Comparison of ENCODE assay signal across 10 cellular contexts in genomic region chr12:52045794-52046199, GRCh38. TPM values are rescaled to one million over a fixed set of nuclear protein-coding genes. Genes with fewer than 3 reads are reported as not detected.
DNase-seq lines count a peak whose midpoint lies in the region; ATAC-seq lines count a peak whose summit lies in the region.
"Had no signal": no experiment of that assay in that cellular context is flagged by ENCODE, and none has a peak within 500 bp of the region (broad histone marks: within the 10 kb centered on the region; RNA-seq: fewer than 3 reads in every experiment).

No MANE protein-coding gene starts in this region.

- CTCF ChIA-PET in naive thymus-derived CD4-positive, alpha-beta T cell (lab: Charles Lee), result interaction anchor here (1.0 to 2.0 kb wide), 2 partner anchors 20 to 23 kb away, joined by 3 to 7 read pairs; no protein-coding TSS in a partner anchor

- H3K9me3 Mint-ChIP-seq in activated naive CD8-positive, alpha-beta T cell treated with anti-CD3 and anti-CD28 coated beads, Interleukin-2, amount 10 ng/mL, durations not matched to agents 7 days and 5 days, result no peaks in the 10 kb centered on the region
- no peaks in the 10 kb centered on the region for H3K9me3 Mint-ChIP-seq in activated naive CD8-positive, alpha-beta T cell treated with anti-CD3 and anti-CD28 coated beads, Interleukin-2, amount 50 U/mL, for 24 hours
- H3K9me3 Mint-ChIP-seq in naive thymus-derived CD4-positive, alpha-beta T cell, result peaks cover 0 to 3% (median 0%) of the 10 kb centered on the region in 11 donors
- H3K9me3 Mint-ChIP-seq: central memory CD8-positive, alpha-beta T cell had no signal

- H3K4me1 ChIP-seq in naive thymus-derived CD4-positive, alpha-beta T cell (ENCODE audit: control insufficient read depth in 2 of 2, insufficient read depth in 2 of 2, low read length in 2 of 2), result peaks cover 21 to 23% of the 10 kb centered on the region in 2 donors
- H3K4me1 ChIP-seq in mesendoderm (ENCODE audit: control insufficient read depth, low read depth, low read length), result peaks cover 4% of the 10 kb centered on the region

- no peak overlapping the region for H4K5ac ChIP-seq in mesendoderm (ENCODE audit: low read length)

- no peak overlapping the region for H3K4ac ChIP-seq in mesendoderm (ENCODE audit: low read depth, low read length)

- ATAC-seq in activated naive CD8-positive, alpha-beta T cell treated with anti-CD3 and anti-CD28 coated beads, Interleukin-2, amount 10 ng/mL, durations not matched to agents 7 days and 5 days (ENCODE audit: low read depth), result no peak
- no peak for ATAC-seq in activated naive CD8-positive, alpha-beta T cell treated with anti-CD3 and anti-CD28 coated beads, Interleukin-2, amount 50 U/mL, for 24 hours
- ATAC-seq in naive thymus-derived CD4-positive, alpha-beta T cell, result peak; percentile 44

- H3K23ac ChIP-seq in mesendoderm (ENCODE audit: low read length), result no peak overlapping the region

- peaks cover 43% of the 10 kb centered on the region for H3K4me1 Mint-ChIP-seq in activated naive CD8-positive, alpha-beta T cell treated with anti-CD3 and anti-CD28 coated beads, Interleukin-2, amount 10 ng/mL, durations not matched to agents 7 days and 5 days
- peaks cover 54% of the 10 kb centered on the region for H3K4me1 Mint-ChIP-seq in activated naive CD8-positive, alpha-beta T cell treated with anti-CD3 and anti-CD28 coated beads, Interleukin-2, amount 50 U/mL, for 24 hours
- peaks cover 25 to 39% (median 32%) of the 10 kb centered on the region in 7 donors for H3K4me1 Mint-ChIP-seq in naive thymus-derived CD4-positive, alpha-beta T cell

- no peaks in the 10 kb centered on the region for H3K79me1 ChIP-seq in mesendoderm (ENCODE audit: low read length)

- intact Hi-C loops in naive thymus-derived CD4-positive, alpha-beta T cell (cut with micrococcal nuclease), result no loop called here

- H2BK5ac ChIP-seq in mesendoderm (ENCODE audit: low read length), result no peak overlapping the region

- no peak for DNase-seq in activated naive CD8-positive, alpha-beta T cell treated with anti-CD3 and anti-CD28 coated beads, Interleukin-2, amount 10 ng/mL, durations not matched to agents 7 days and 5 days
- DNase-seq in activated naive CD8-positive, alpha-beta T cell treated with anti-CD3 and anti-CD28 coated beads, Interleukin-2, amount 50 U/mL, for 24 hours, result no peak
- DNase-seq in dermis blood vessel endothelial cell, result peak; percentile 48
- no peak for DNase-seq in naive thymus-derived CD4-positive, alpha-beta T cell
- no peak for DNase-seq in mesendoderm
- DNase-seq in DMS153 (lab: John Stamatoyannopoulos, UW), result no peak
- DNase-seq in DMS53 treated with DMSO at 0.1 percent for 48 hours (lab: John Stamatoyannopoulos, UW; ENCODE audit: unreplicated experiment), result no peak
- DNase-seq in NCI-H2107 treated with DMSO at 0.1 percent for 48 hours (lab: John Stamatoyannopoulos, UW; ENCODE audit: unreplicated experiment), result no peak
- DNase-seq: hippocampal formation had no signal

- H4K8ac ChIP-seq in mesendoderm (ENCODE audit: low read depth, low read length), result no peak overlapping the region

- no peak overlapping the region for H2BK120ac ChIP-seq in mesendoderm (ENCODE audit: low read depth, low read length)

- POLR2A ChIA-PET in activated naive CD8-positive, alpha-beta T cell treated with anti-CD3 and anti-CD28 coated beads, Interleukin-2, amount 10 ng/mL, durations not matched to agents 7 days and 5 days (lab: Charles Lee), result interaction anchor here (0.8 kb wide), 1 partner anchor 15 kb away, joined by 3 read pairs; no protein-coding TSS in a partner anchor
- POLR2A ChIA-PET in naive thymus-derived CD4-positive, alpha-beta T cell (lab: Charles Lee), result interaction anchor here (1.2 kb wide), 1 partner anchor 23 kb away, joined by 3 read pairs; no protein-coding TSS in a partner anchor

- WGBS in mesendoderm (ENCODE audit: extremely low coverage, insufficient coverage, low lambda C conversion rate), result no CpG with 5 or more reads among the region's 4 CpGs

- no peaks in the 10 kb centered on the region for H3K36me3 Mint-ChIP-seq in activated naive CD8-positive, alpha-beta T cell treated with anti-CD3 and anti-CD28 coated beads, Interleukin-2, amount 10 ng/mL, durations not matched to agents 7 days and 5 days
- H3K36me3 Mint-ChIP-seq in activated naive CD8-positive, alpha-beta T cell treated with anti-CD3 and anti-CD28 coated beads, Interleukin-2, amount 50 U/mL, for 24 hours (ENCODE audit: low read depth), result peaks cover 28% of the 10 kb centered on the region
- H3K36me3 Mint-ChIP-seq in naive thymus-derived CD4-positive, alpha-beta T cell, result peaks cover 0 to 2% (median 0%) of the 10 kb centered on the region in 5 donors

- H3K4me3 ChIP-seq in naive thymus-derived CD4-positive, alpha-beta T cell (ENCODE audit: low read length), result no peak overlapping the region
- H3K4me3 ChIP-seq in mesendoderm (ENCODE audit: low read length), result no peak overlapping the region

- no peak overlapping the region for H2AK5ac ChIP-seq in mesendoderm (ENCODE audit: low read length)

- no peaks in the 10 kb centered on the region for H3K36me3 ChIP-seq in naive thymus-derived CD4-positive, alpha-beta T cell (ENCODE audit: control insufficient read depth in 2 of 3, insufficient read depth in 3 of 3, low read length in 3 of 3)
- no peaks in the 10 kb centered on the region for H3K36me3 ChIP-seq in mesendoderm (ENCODE audit: control insufficient read depth, insufficient read depth, low read length)

- H3K27ac Mint-ChIP-seq in activated naive CD8-positive, alpha-beta T cell treated with anti-CD3 and anti-CD28 coated beads, Interleukin-2, amount 10 ng/mL, durations not matched to agents 7 days and 5 days, result peak overlapping the region; percentile 62
- no peak overlapping the region for H3K27ac Mint-ChIP-seq in activated naive CD8-positive, alpha-beta T cell treated with anti-CD3 and anti-CD28 coated beads, Interleukin-2, amount 50 U/mL, for 24 hours
- peak overlapping the region in 1 of 9 donors; percentile 25 for H3K27ac Mint-ChIP-seq in naive thymus-derived CD4-positive, alpha-beta T cell

- H3K27ac ChIP-seq in naive thymus-derived CD4-positive, alpha-beta T cell (ENCODE audit: low read depth, low read length), result no peak overlapping the region
- no peak overlapping the region for H3K27ac ChIP-seq in mesendoderm (ENCODE audit: low read depth, low read length)

- H3K9me3 ChIP-seq in naive thymus-derived CD4-positive, alpha-beta T cell (ENCODE audit: control insufficient read depth in 2 of 3, low read length in 3 of 3), result no peaks in the 10 kb centered on the region

- no peak overlapping the region for H3K18ac ChIP-seq in mesendoderm (ENCODE audit: low read length)

- no peak overlapping the region for H3K4me2 ChIP-seq in mesendoderm (ENCODE audit: low read length)

- no peak overlapping the region for H3K56ac ChIP-seq in mesendoderm (ENCODE audit: low read length)

- peaks cover 3% of the 10 kb centered on the region for H3K27me3 Mint-ChIP-seq in activated naive CD8-positive, alpha-beta T cell treated with anti-CD3 and anti-CD28 coated beads, Interleukin-2, amount 10 ng/mL, durations not matched to agents 7 days and 5 days
- H3K27me3 Mint-ChIP-seq in activated naive CD8-positive, alpha-beta T cell treated with anti-CD3 and anti-CD28 coated beads, Interleukin-2, amount 50 U/mL, for 24 hours, result no peaks in the 10 kb centered on the region
- H3K27me3 Mint-ChIP-seq in naive thymus-derived CD4-positive, alpha-beta T cell, result peaks cover 0 to 9% (median 0%) of the 10 kb centered on the region in 5 donors

- no peak overlapping the region for H2BK15ac ChIP-seq in mesendoderm (replicated peaks; ENCODE audit: low read depth)

- H3K9ac ChIP-seq in mesendoderm (ENCODE audit: low read length), result no peak overlapping the region

- no peak overlapping the region for H3K4me3 Mint-ChIP-seq in activated naive CD8-positive, alpha-beta T cell treated with anti-CD3 and anti-CD28 coated beads, Interleukin-2, amount 10 ng/mL, durations not matched to agents 7 days and 5 days
- no peak overlapping the region for H3K4me3 Mint-ChIP-seq in activated naive CD8-positive, alpha-beta T cell treated with anti-CD3 and anti-CD28 coated beads, Interleukin-2, amount 50 U/mL, for 24 hours
- no peak overlapping the region for H3K4me3 Mint-ChIP-seq in naive thymus-derived CD4-positive, alpha-beta T cell
- H3K4me3 Mint-ChIP-seq: central memory CD8-positive, alpha-beta T cell had no signal

- no peaks in the 10 kb centered on the region for H3K27me3 ChIP-seq in naive thymus-derived CD4-positive, alpha-beta T cell (ENCODE audit: control insufficient read depth in 2 of 2, insufficient read depth in 2 of 2, low read length in 2 of 2)
- no peaks in the 10 kb centered on the region for H3K27me3 ChIP-seq in mesendoderm (ENCODE audit: insufficient read depth, low read length, poor library complexity)

- no peaks in the 10 kb centered on the region for H3K79me2 ChIP-seq in mesendoderm (ENCODE audit: control insufficient read depth, insufficient read depth, low read length)

RNA-seq across cellular contexts. Expression of gene NR4A1, which starts 5.4 kb away (rescaled TPM):
- total RNA-seq in activated naive CD8-positive, alpha-beta T cell treated with anti-CD3 and anti-CD28 coated beads, Interleukin-2, amount 10 ng/mL, durations not matched to agents 7 days and 5 days, result 1 to 10 TPM; 8.6 to 8.8 TPM
- 0.70 and 3.1 TPM in 2 replicates for total RNA-seq in dermis blood vessel endothelial cell
- 100 to 1,000 TPM in 2 of 5 experiments, 1 to 10 TPM in 1, under 1 TPM in 2; 0.89 to 279 (median 7.1) TPM for total RNA-seq in naive thymus-derived CD4-positive, alpha-beta T cell
- 1 to 10 TPM in 1 of 2 donors, under 1 TPM in 1; 0.28 to 1.1 TPM for polyA plus RNA-seq in naive thymus-derived CD4-positive, alpha-beta T cell
- 10.5 TPM for polyA plus RNA-seq in mesendoderm (2013, experiment 1 of 2)
- polyA plus RNA-seq in mesendoderm (2013, experiment 2 of 2), result 10.7 TPM

RNA-seq across cellular contexts. Expression of gene ATG101, which starts 24.0 kb away (rescaled TPM):
- 10 to 100 TPM; 25.2 to 28.8 TPM for total RNA-seq in activated naive CD8-positive, alpha-beta T cell treated with anti-CD3 and anti-CD28 coated beads, Interleukin-2, amount 10 ng/mL, durations not matched to agents 7 days and 5 days
- 55.1 and 79.6 TPM in 2 replicates for total RNA-seq in dermis blood vessel endothelial cell
- 10 to 100 TPM; 20.7 to 39.7 (median 34.3) TPM for total RNA-seq in naive thymus-derived CD4-positive, alpha-beta T cell
- polyA plus RNA-seq in naive thymus-derived CD4-positive, alpha-beta T cell, result 10 to 100 TPM; 20.9 to 30.9 TPM
- 30.6 TPM for polyA plus RNA-seq in mesendoderm (2013, experiment 1 of 2)
- polyA plus RNA-seq in mesendoderm (2013, experiment 2 of 2), result 30.0 TPM

RNA-seq across cellular contexts. Expression of gene SMIM41, which starts 33.7 kb away (rescaled TPM):
- total RNA-seq in activated naive CD8-positive, alpha-beta T cell treated with anti-CD3 and anti-CD28 coated beads, Interleukin-2, amount 10 ng/mL, durations not matched to agents 7 days and 5 days, result not detected
- not detected in 2 replicates for total RNA-seq in dermis blood vessel endothelial cell
- under 1 TPM in 2 of 5 experiments, not detected in 3; 0.24 to 0.27 TPM for total RNA-seq in naive thymus-derived CD4-positive, alpha-beta T cell
- not detected for polyA plus RNA-seq in naive thymus-derived CD4-positive, alpha-beta T cell
- polyA plus RNA-seq in mesendoderm (2013, experiment 1 of 2), result 0.03 TPM
- polyA plus RNA-seq in mesendoderm (2013, experiment 2 of 2), result not detected

RNA-seq across cellular contexts. Expression of gene TAMALIN, which starts 39.1 kb away (rescaled TPM):
- 10 to 100 TPM; 17.1 to 19.9 TPM for total RNA-seq in activated naive CD8-positive, alpha-beta T cell treated with anti-CD3 and anti-CD28 coated beads, Interleukin-2, amount 10 ng/mL, durations not matched to agents 7 days and 5 days
- total RNA-seq in dermis blood vessel endothelial cell, result 35.0 and 49.2 TPM in 2 replicates
- total RNA-seq in naive thymus-derived CD4-positive, alpha-beta T cell, result 100 to 1,000 TPM in 2 of 5 experiments, 10 to 100 TPM in 2, 1 to 10 TPM in 1; 5.6 to 501 (median 33.7) TPM
- polyA plus RNA-seq in naive thymus-derived CD4-positive, alpha-beta T cell, result 1 to 10 TPM; 1.1 to 1.3 TPM
- polyA plus RNA-seq in mesendoderm (2013, experiment 1 of 2), result 0.95 TPM
- polyA plus RNA-seq in mesendoderm (2013, experiment 2 of 2), result 0.91 TPM
